In genomic region chr14:56309198-56309597, GRCh38 we compare ENCODE assay signal across 22 cellular contexts.
DNase-seq lines count a peak whose midpoint lies in the region; ATAC-seq and TF ChIP-seq lines count a peak whose summit lies in the region.
"Had no signal": no experiment of that assay in that cellular context is flagged by ENCODE, and none has a peak within 500 bp of the region (broad histone marks: within the 10 kb centered on the region; RNA-seq: fewer than 3 reads in every experiment).

No MANE protein-coding gene starts in this region.

- H3K4me1 ChIP-seq in IMR-90 (ENCODE audit: control insufficient read depth, insufficient read depth, low read length) (peaks cover 3% of the 10 kb centered on the region), ectodermal cell (ENCODE audit: control insufficient read depth, insufficient read depth, low read length) (no peaks in the 10 kb centered on the region), neural progenitor cell (peaks cover 11% of the 10 kb centered on the region), thoracic aorta (ENCODE audit: control insufficient read depth in 1 of 2, low read depth in 2 of 2) (peaks cover 17 to 30% of the 10 kb centered on the region in 2 donors)
- H3K4me1 ChIP-seq: A549; BE2C; BLaER1 treated with 17β-estradiol and CSF1 and Interleukin-3, amounts not matched to agents 10 nM and 100 nM; HAP-1 had no signal

- H3K9me3 Mint-ChIP-seq in neural progenitor cell (no peaks in the 10 kb centered on the region), immature natural killer cell (no peaks in the 10 kb centered on the region)
- H3K9me3 Mint-ChIP-seq in stimulated activated memory B cell treated with anti-CD40 and anti-IgM and Interleukin-4, amounts not matched to agents 10 μg/mL and 1 μg/mL and 100 μg/mL, for 72 hours: peaks cover 8% of the 10 kb centered on the region
- H3K9me3 Mint-ChIP-seq: HFFc6 had no signal

- no peaks in the 10 kb centered on the region for H3K79me1 ChIP-seq in IMR-90 (ENCODE audit: low read depth in 1 of 2, low read length in 2 of 2)

- H3F3A ChIP-seq in neural progenitor cell (ENCODE audit: low read depth): peaks cover 9% of the 10 kb centered on the region

- no peak overlapping the region for H3K18ac ChIP-seq in IMR-90 (ENCODE audit: low read depth, low read length)

- TF ChIP-seq RAD21 in IMR-90 (IDR thresholded peaks at IDR 0.05; ENCODE audit: low read length): no peak

- H2AK5ac ChIP-seq in IMR-90 (ENCODE audit: low read depth, low read length): no peak overlapping the region

- H3K9ac ChIP-seq in IMR-90 (ENCODE audit: low read depth, low read length) (no peak overlapping the region), neural progenitor cell (no peak overlapping the region)
- H3K9ac ChIP-seq: BLaER1 treated with 17β-estradiol and CSF1 and Interleukin-3, amounts not matched to agents 10 nM and 100 nM had no signal

- H2BK5ac ChIP-seq in IMR-90 (ENCODE audit: low read depth, low read length, poor library complexity, severe bottlenecking): no peak overlapping the region

- H3K4me3 ChIP-seq in IMR-90 (ENCODE audit: insufficient read depth, low read depth, low read length) (no peak overlapping the region), ectodermal cell (ENCODE audit: insufficient read depth, low read depth, low read length) (no peak overlapping the region), neural progenitor cell (no peak overlapping the region), thoracic aorta (no peak overlapping the region)
- H3K4me3 ChIP-seq: A549; BLaER1 treated with 17β-estradiol and CSF1 and Interleukin-3, amounts not matched to agents 10 nM and 100 nM; HAP-1 had no signal

- BruUV-seq in IMR-90 (replicated peaks; lab: Mats Ljungman, UMichigan): no TSS peak

- no peak overlapping the region for H2AFZ ChIP-seq in IMR-90 (replicated peaks; ENCODE audit: low read length, poor library complexity)
- H2AFZ ChIP-seq in neural progenitor cell (replicated peaks): no peak overlapping the region

- no peaks in the 10 kb centered on the region for H3K36me3 ChIP-seq in IMR-90 (ENCODE audit: control insufficient read depth, insufficient read depth, low read length)
- H3K36me3 ChIP-seq in ectodermal cell (ENCODE audit: control insufficient read depth, insufficient read depth, low read length): no peaks in the 10 kb centered on the region
- H3K36me3 ChIP-seq in neural progenitor cell: no peaks in the 10 kb centered on the region
- H3K36me3 ChIP-seq in thoracic aorta: no peaks in the 10 kb centered on the region
- H3K36me3 ChIP-seq: BE2C, HAP-1 had no signal

- H3K27me3 ChIP-seq in IMR-90 (ENCODE audit: control insufficient read depth, insufficient read depth, low read length) (no peaks in the 10 kb centered on the region), ectodermal cell (ENCODE audit: control insufficient read depth, insufficient read depth, low read length, poor library complexity, severe bottlenecking) (no peaks in the 10 kb centered on the region), neural progenitor cell (no peaks in the 10 kb centered on the region), thoracic aorta (replicated peaks; ENCODE audit: insufficient read depth) (no peaks in the 10 kb centered on the region)
- H3K27me3 ChIP-seq: BLaER1 treated with 17β-estradiol and CSF1 and Interleukin-3, amounts not matched to agents 10 nM and 100 nM had no signal

- ATAC-seq in IMR-90 (ENCODE audit: low read depth) (no peak), thoracic aorta (ENCODE audit: insufficient number of reproducible peaks, low FRiP score, low read depth) (no peak)
- ATAC-seq in stimulated activated memory B cell treated with anti-CD40 and anti-IgM and Interleukin-4, amounts not matched to agents 10 μg/mL and 1 μg/mL and 100 μg/mL, for 72 hours: no peak
- ATAC-seq: A549 had no signal

- H2BK20ac ChIP-seq in IMR-90 (ENCODE audit: low read depth, low read length): peak overlapping the region; percentile 46; the same call in 1 of the 2 replicates

- peaks cover 3% of the 10 kb centered on the region; the same call in 1 of the 2 replicates for H3K9me1 ChIP-seq in IMR-90 (ENCODE audit: insufficient read depth, low read length)

- in situ Hi-C loops in IMR-90 (cut with MboI; ENCODE audit: low sequenced_read_pairs): no loop called here

- TF ChIP-seq CTCF in IMR-90 (conservative IDR thresholded peaks at IDR 0.05; ENCODE audit: low read depth, low read length) (no peak), neural progenitor cell (IDR thresholded peaks at IDR 0.05) (no peak), thoracic aorta (IDR thresholded peaks at IDR 0.05) (no peak)

- TF ChIP-seq POLR2A in IMR-90 (IDR thresholded peaks at IDR 0.05; ENCODE audit: low read depth, low read length): no peak

- no peak overlapping the region for H4K91ac ChIP-seq in IMR-90 (ENCODE audit: insufficient read depth, low read depth, low read length)

- POLR2A ChIA-PET in IMR-90 (lab: Charles Lee; ENCODE audit: unreplicated experiment): no interaction called here

- dilution Hi-C loops in IMR-90 (cut with HindIII; ENCODE audit: low sequenced_read_pairs, unreplicated experiment): no loop called here

- no peaks in the 10 kb centered on the region for H3K36me3 Mint-ChIP-seq in neural progenitor cell
- no peaks in the 10 kb centered on the region for H3K36me3 Mint-ChIP-seq in stimulated activated memory B cell treated with anti-CD40 and anti-IgM and Interleukin-4, amounts not matched to agents 10 μg/mL and 1 μg/mL and 100 μg/mL, for 72 hours
- peaks cover 0 to 14% (median 0%) of the 10 kb centered on the region in 3 donors for H3K36me3 Mint-ChIP-seq in immature natural killer cell

- 71% methylated on average over 2 of the region's 4 CpGs; no CpG with 5 or more reads in 1 of the 2 experiments for WGBS in IMR-90 (ENCODE audit: extremely low coverage in 2 of 2, insufficient read length in 1 of 2), 2 experiments
- 83 to 87% methylated on average over 4 of the region's 4 CpGs for WGBS in ectodermal cell, 2 experiments

- no peak overlapping the region for H4K5ac ChIP-seq in IMR-90 (ENCODE audit: low read depth, low read length)

- no peaks in the 10 kb centered on the region for H3K9me3 ChIP-seq in IMR-90 (ENCODE audit: control insufficient read depth, insufficient read depth, low read length)
- H3K9me3 ChIP-seq in ectodermal cell (ENCODE audit: control insufficient read depth, low read length): no peaks in the 10 kb centered on the region
- no peaks in the 10 kb centered on the region for H3K9me3 ChIP-seq in neural progenitor cell (ENCODE audit: low read depth)
- no peaks in the 10 kb centered on the region for H3K9me3 ChIP-seq in thoracic aorta
- H3K9me3 ChIP-seq: A549, BE2C, HAP-1 had no signal

- H3K27ac Mint-ChIP-seq in neural progenitor cell (no peak overlapping the region), immature natural killer cell (no peak overlapping the region)
- H3K27ac Mint-ChIP-seq in stimulated activated memory B cell treated with anti-CD40 and anti-IgM and Interleukin-4, amounts not matched to agents 10 μg/mL and 1 μg/mL and 100 μg/mL, for 72 hours: no peak overlapping the region
- H3K27ac Mint-ChIP-seq: HFFc6 had no signal

- H3K4ac ChIP-seq in IMR-90 (ENCODE audit: low read depth, low read length): no peak overlapping the region

- H3K23ac ChIP-seq in IMR-90 (ENCODE audit: low read depth, low read length): no peak overlapping the region

- no peak overlapping the region for H3K14ac ChIP-seq in IMR-90 (replicated peaks; ENCODE audit: low read depth, low read length)

- H3K56ac ChIP-seq in IMR-90 (ENCODE audit: extremely low read depth, insufficient read depth, low read length): no peak overlapping the region

- H3K4me3 Mint-ChIP-seq in neural progenitor cell: no peak overlapping the region
- no peak overlapping the region for H3K4me3 Mint-ChIP-seq in stimulated activated memory B cell treated with anti-CD40 and anti-IgM and Interleukin-4, amounts not matched to agents 10 μg/mL and 1 μg/mL and 100 μg/mL, for 72 hours
- no peak overlapping the region for H3K4me3 Mint-ChIP-seq in immature natural killer cell
- H3K4me3 Mint-ChIP-seq: CD4-positive, alpha-beta memory T cell; HFFc6 had no signal

- intact Hi-C loops in IMR-90 (cut with micrococcal nuclease): no loop called here

- DNase-seq in IMR-90: no peak
- DNase-seq in neural progenitor cell (ENCODE audit: low spot score): no peak
- no peak for DNase-seq in thoracic aorta (ENCODE audit: low spot score)
- no peak for DNase-seq in immature natural killer cell
- DNase-seq in GM19240 (ENCODE audit: insufficient read length, low spot score): no peak
- DNase-seq: 8988T; ACHN; AML-193; BE2C; Calu3; CD4-positive, alpha-beta memory T cell; COR-L47; DMS53; DMS79 treated with DMSO at 0.1 percent for 48 hours; GF-D8; GOT3; HFFc6 had no signal

- no peak overlapping the region for H2BK120ac ChIP-seq in IMR-90 (ENCODE audit: low read depth, low read length)

- H3K79me2 ChIP-seq in neural progenitor cell (ENCODE audit: low read depth): no peaks in the 10 kb centered on the region

- no peak overlapping the region for H2BK15ac ChIP-seq in IMR-90 (ENCODE audit: low read depth, low read length)

- no peak overlapping the region for H3K4me2 ChIP-seq in IMR-90 (ENCODE audit: low read depth, low read length)
- H3K4me2 ChIP-seq in neural progenitor cell: peak overlapping the region; percentile 59
- H3K4me2 ChIP-seq: A549; BLaER1 treated with 17β-estradiol and CSF1 and Interleukin-3, amounts not matched to agents 10 nM and 100 nM had no signal

- H4K20me1 ChIP-seq in IMR-90 (ENCODE audit: insufficient read depth, low read length) (no peaks in the 10 kb centered on the region), neural progenitor cell (ENCODE audit: low read depth) (no peaks in the 10 kb centered on the region)
- H4K20me1 ChIP-seq: BLaER1 treated with 17β-estradiol and CSF1 and Interleukin-3, amounts not matched to agents 10 nM and 100 nM had no signal

- CTCF ChIA-PET in IMR-90 (lab: Yijun Ruan, JAX): interaction anchor here (0.8 kb wide), 1 partner anchor 10 kb away, joined by 3 read pairs; no protein-coding TSS in a partner anchor

- H3K27ac ChIP-seq in IMR-90 (ENCODE audit: insufficient read depth, low read length): no peak overlapping the region
- peak overlapping the region; percentile 27 for H3K27ac ChIP-seq in ectodermal cell (ENCODE audit: insufficient read depth, low read depth, low read length, poor library complexity, severe bottlenecking)
- H3K27ac ChIP-seq in neural progenitor cell: no peak overlapping the region
- peak overlapping the region; percentile 43 to 63 for H3K27ac ChIP-seq in thoracic aorta
- H3K27ac ChIP-seq: A549; BLaER1 treated with 17β-estradiol and CSF1 and Interleukin-3, amounts not matched to agents 10 nM and 100 nM had no signal

- no peak overlapping the region for H4K8ac ChIP-seq in IMR-90 (ENCODE audit: low read depth in 2 of 2, low read length in 2 of 2)

- H3K4me1 Mint-ChIP-seq in neural progenitor cell (peaks cover 13% of the 10 kb centered on the region), immature natural killer cell (no peaks in the 10 kb centered on the region)
- H3K4me1 Mint-ChIP-seq in stimulated activated memory B cell treated with anti-CD40 and anti-IgM and Interleukin-4, amounts not matched to agents 10 μg/mL and 1 μg/mL and 100 μg/mL, for 72 hours: no peaks in the 10 kb centered on the region
- H3K4me1 Mint-ChIP-seq: CD4-positive, alpha-beta memory T cell had no signal

- H3K27me3 Mint-ChIP-seq in neural progenitor cell (ENCODE audit: insufficient read depth, low read depth) (no peaks in the 10 kb centered on the region), immature natural killer cell (ENCODE audit: low read depth in 3 of 3) (no peaks in the 10 kb centered on the region)
- no peaks in the 10 kb centered on the region for H3K27me3 Mint-ChIP-seq in stimulated activated memory B cell treated with anti-CD40 and anti-IgM and Interleukin-4, amounts not matched to agents 10 μg/mL and 1 μg/mL and 100 μg/mL, for 72 hours
- H3K27me3 Mint-ChIP-seq: CD4-positive, alpha-beta memory T cell had no signal

- no peak overlapping the region for H2AK9ac ChIP-seq in IMR-90 (replicated peaks; ENCODE audit: low read depth, low read length, poor library complexity)

Comparison
In these comparisons a context has a peak if more than half of its experiments do, and no peak if none do; other contexts are left out.
1. H3K27ac ChIP-seq: peak in ectodermal cell (single experiment) and thoracic aorta (2 of 2); none in IMR-90 (single experiment) and neural progenitor cell (single experiment).